In the genomic region with DNA sequence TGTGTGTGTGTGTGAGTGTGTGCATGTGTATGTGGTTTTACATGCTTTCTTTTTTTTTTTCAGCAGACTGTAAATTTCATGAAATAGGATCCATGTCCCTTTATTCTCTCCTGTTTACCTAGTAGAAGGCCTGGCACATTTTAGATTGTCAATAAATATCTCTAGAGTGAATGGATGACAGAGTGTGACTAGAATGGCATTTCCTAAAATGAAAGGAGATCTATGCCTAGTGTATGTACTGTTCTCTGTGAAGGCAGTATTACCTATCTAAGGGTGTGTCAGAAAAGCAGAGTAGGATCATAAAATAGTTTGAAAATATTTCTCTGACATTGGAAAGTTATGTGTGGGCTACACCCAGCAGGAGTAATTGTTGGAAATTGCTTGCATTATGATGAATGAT, we compare ENCODE assay signal across 20 cellular contexts.
DNase-seq lines count a peak whose midpoint lies in the region; ATAC-seq and TF ChIP-seq lines count a peak whose summit lies in the region.
"Had no signal": no experiment of that assay in that cellular context is flagged by ENCODE, and none has a peak within 500 bp of the region (broad histone marks: within the 10 kb centered on the region; RNA-seq: fewer than 3 reads in every experiment).

No MANE protein-coding gene starts in this region.

- H3K27me3 Mint-ChIP-seq in glutamatergic neuron (ENCODE audit: unreplicated experiment), result peaks cover 6% of the 10 kb centered on the region
- H3K27me3 Mint-ChIP-seq: CD4-positive, CD25-positive, alpha-beta regulatory T cell; naive thymus-derived CD8-positive, alpha-beta T cell had no signal

- no peak for TF ChIP-seq POLR2A in uterus (IDR thresholded peaks at IDR 0.05)

- H3K27ac ChIP-seq in uterus, result no peak overlapping the region
- H3K27ac ChIP-seq: breast epithelium, coronary artery, parathyroid adenoma, SK-N-MC, WERI-Rb-1 had no signal

- peak overlapping the region; percentile 66 for H3K4me3 Mint-ChIP-seq in glutamatergic neuron (ENCODE audit: unreplicated experiment)
- H3K4me3 Mint-ChIP-seq: CD4-positive, CD25-positive, alpha-beta regulatory T cell; naive thymus-derived CD8-positive, alpha-beta T cell had no signal

- peaks cover 2% of the 10 kb centered on the region for H3K9me3 Mint-ChIP-seq in glutamatergic neuron (ENCODE audit: unreplicated experiment)

- H3K27me3 ChIP-seq in uterus, result no peaks in the 10 kb centered on the region
- H3K27me3 ChIP-seq: breast epithelium had no signal

- H3K36me3 Mint-ChIP-seq in glutamatergic neuron (ENCODE audit: unreplicated experiment), result peaks cover 4% of the 10 kb centered on the region
- H3K36me3 Mint-ChIP-seq: CD4-positive, CD25-positive, alpha-beta regulatory T cell had no signal

- no peak overlapping the region for H3K27ac Mint-ChIP-seq in glutamatergic neuron (ENCODE audit: unreplicated experiment)
- H3K27ac Mint-ChIP-seq: CD4-positive, CD25-positive, alpha-beta regulatory T cell; naive thymus-derived CD8-positive, alpha-beta T cell had no signal

- TF ChIP-seq CTCF in glutamatergic neuron (IDR thresholded peaks at IDR 0.05; ENCODE audit: partially characterized antibody, unreplicated experiment), result no peak
- TF ChIP-seq CTCF in uterus (IDR thresholded peaks at IDR 0.05), result no peak

- H3K9me3 ChIP-seq in uterus, result no peaks in the 10 kb centered on the region
- H3K9me3 ChIP-seq: breast epithelium had no signal

- H3K36me3 ChIP-seq in uterus, result no peaks in the 10 kb centered on the region
- H3K36me3 ChIP-seq: breast epithelium, WERI-Rb-1 had no signal

- no peak for ATAC-seq in left ventricle myocardium superior
- ATAC-seq: left colon; naive thymus-derived CD8-positive, alpha-beta T cell; sciatic nerve had no signal

- H3K4me1 Mint-ChIP-seq in glutamatergic neuron (ENCODE audit: low read depth, unreplicated experiment), result no peaks in the 10 kb centered on the region
- H3K4me1 Mint-ChIP-seq: CD4-positive, CD25-positive, alpha-beta regulatory T cell; naive thymus-derived CD8-positive, alpha-beta T cell had no signal

- DNase-seq in COLO668 (lab: John Stamatoyannopoulos, UW; ENCODE audit: unreplicated experiment) (peak; percentile 11), DMS53 treated with DMSO at 0.1 percent for 48 hours (lab: John Stamatoyannopoulos, UW; ENCODE audit: unreplicated experiment) (peak; percentile 21), NCI-H345 treated with DMSO at 0.1 percent for 48 hours (lab: John Stamatoyannopoulos, UW; ENCODE audit: unreplicated experiment) (peak; percentile 17), glutamatergic neuron (no peak), left ventricle myocardium superior (no peak), uterus (no peak)
- no peak for DNase-seq in stimulated activated naive CD4-positive, alpha-beta T cell (lab: John Stamatoyannopoulos, UW)
- DNase-seq: activated CD4-positive, alpha-beta T cell treated with anti-CD3 and anti-CD28 coated beads, Interleukin-2, amount 50 U/mL, for 4 hours; activated gamma-delta T cell; CD4-positive, CD25-positive, alpha-beta regulatory T cell; Karpas-422; left colon; naive thymus-derived CD8-positive, alpha-beta T cell; T-helper 2 cell had no signal

- intact Hi-C loops in left ventricle myocardium superior (cut with micrococcal nuclease) (no loop called here), uterus (cut with DNase I; ENCODE audit: low total_unique reads) (no loop called here)

- no peaks in the 10 kb centered on the region for H3K4me1 ChIP-seq in uterus
- H3K4me1 ChIP-seq: breast epithelium, parathyroid adenoma had no signal

- no peak overlapping the region for H3K4me3 ChIP-seq in uterus
- H3K4me3 ChIP-seq: breast epithelium, coronary artery, SK-N-MC had no signal

Comparison
In these comparisons a context has a peak if more than half of its experiments do, and no peak if none do; other contexts are left out.
1. DNase-seq: peak in COLO668 (single experiment), DMS53 treated with DMSO at 0.1 percent for 48 hours (single experiment) and NCI-H345 treated with DMSO at 0.1 percent for 48 hours (single experiment); none in glutamatergic neuron (single experiment), stimulated activated naive CD4-positive, alpha-beta T cell (0 of 6), left ventricle myocardium superior (single experiment) and uterus (0 of 2).